Comparison of ENCODE assay signal across 1 cellular context in the genomic region with DNA sequence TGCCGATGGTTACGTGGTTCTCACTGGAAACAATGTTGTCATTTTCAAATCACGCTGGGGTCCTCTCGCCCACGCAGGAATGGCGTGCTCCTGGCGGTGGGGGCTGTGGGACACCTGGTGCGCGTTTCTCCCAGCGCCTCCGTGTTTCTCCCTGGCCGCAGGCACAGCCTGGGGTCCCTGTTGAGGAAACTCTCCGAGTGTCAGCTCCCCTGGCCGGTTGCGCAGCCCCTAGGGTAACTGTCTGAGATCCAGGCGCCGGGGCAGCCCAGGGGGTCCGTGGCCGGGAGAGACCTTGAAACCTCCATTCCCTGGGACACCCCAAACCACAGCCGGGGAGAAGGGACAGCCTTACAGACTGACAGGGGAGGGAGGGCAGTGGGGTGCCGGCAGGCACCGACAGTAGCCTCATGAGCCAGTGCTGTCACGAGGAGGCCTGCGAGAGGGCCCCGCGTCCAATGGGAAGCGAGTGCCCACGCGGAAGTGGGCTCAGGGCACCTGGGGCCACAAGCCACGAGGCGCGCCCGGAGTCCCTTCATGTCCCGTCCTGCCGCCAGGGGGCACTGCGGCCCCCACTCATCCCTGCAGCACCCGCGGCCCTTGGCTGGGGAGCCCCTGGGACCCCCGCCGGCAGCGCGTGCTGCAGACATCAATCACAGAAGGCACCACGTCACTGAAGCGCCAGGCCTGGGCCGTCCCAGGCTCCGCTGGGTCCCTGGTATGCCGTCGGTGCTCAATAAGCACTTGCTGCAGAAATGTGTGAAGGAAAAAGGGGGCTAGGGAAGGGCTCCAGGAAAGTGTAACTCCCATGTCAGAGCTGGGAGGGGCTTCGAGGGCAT.
TF ChIP-seq lines count a peak whose summit lies in the region.

No MANE protein-coding gene starts in this region.

TF ChIP-seq in HEK293, 187 proteins besides CTCF, POLR2A, EP300 and RAD21 (continued from another document and continues in another):
- TF ChIP-seq, protein P1, sequence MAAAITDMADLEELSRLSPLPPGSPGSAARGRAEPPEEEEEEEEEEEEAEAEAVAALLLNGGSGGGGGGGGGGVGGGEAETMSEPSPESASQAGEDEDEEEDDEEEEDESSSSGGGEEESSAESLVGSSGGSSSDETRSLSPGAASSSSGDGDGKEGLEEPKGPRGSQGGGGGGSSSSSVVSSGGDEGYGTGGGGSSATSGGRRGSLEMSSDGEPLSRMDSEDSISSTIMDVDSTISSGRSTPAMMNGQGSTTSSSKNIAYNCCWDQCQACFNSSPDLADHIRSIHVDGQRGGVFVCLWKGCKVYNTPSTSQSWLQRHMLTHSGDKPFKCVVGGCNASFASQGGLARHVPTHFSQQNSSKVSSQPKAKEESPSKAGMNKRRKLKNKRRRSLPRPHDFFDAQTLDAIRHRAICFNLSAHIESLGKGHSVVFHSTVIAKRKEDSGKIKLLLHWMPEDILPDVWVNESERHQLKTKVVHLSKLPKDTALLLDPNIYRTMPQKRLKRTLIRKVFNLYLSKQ (tag by site-specific recombination; IDR thresholded peaks at IDR 0.05; ENCODE audit: borderline replicate concordance), result no peak
- TF ChIP-seq ZNF394 (tag by site-specific recombination; IDR thresholded peaks at IDR 0.05; ENCODE audit: borderline replicate concordance) (peak; percentile 56; the same call in 1 of the 2 replicates), ZNF585B (tag by site-specific recombination; IDR thresholded peaks at IDR 0.05) (no peak), ZBTB20 (tag by site-specific recombination; IDR thresholded peaks at IDR 0.05) (peak; percentile 60), IKZF3 (tag by site-specific recombination; IDR thresholded peaks at IDR 0.05) (peak; percentile 30; the same call in 1 of the 2 replicates), SALL2 (tag by site-specific recombination; IDR thresholded peaks at IDR 0.05; ENCODE audit: borderline replicate concordance) (no peak), SP2 (tag by site-specific recombination; IDR thresholded peaks at IDR 0.05) (peak; percentile 59), ZFP41 (tag by site-specific recombination; IDR thresholded peaks at IDR 0.05; ENCODE audit: borderline replicate concordance) (no peak), ZNF473 (tag by site-specific recombination; IDR thresholded peaks at IDR 0.05) (no peak), HOXC10 (CRISPR knock-in tag; IDR thresholded peaks at IDR 0.05) (no peak), ZNF354C (tag by site-specific recombination; IDR thresholded peaks at IDR 0.05; ENCODE audit: borderline replicate concordance, low read depth) (no peak), ZNF239 (tag by site-specific recombination; IDR thresholded peaks at IDR 0.05) (no peak), ZNF292 (tag by site-specific recombination; IDR thresholded peaks at IDR 0.05; ENCODE audit: borderline replicate concordance, low read depth) (no peak), ZNF785 (tag by site-specific recombination; IDR thresholded peaks at IDR 0.05) (peak; percentile 91), ZNF24 (tag by site-specific recombination; IDR thresholded peaks at IDR 0.05) (peak; percentile 42; the same call in 1 of the 2 replicates), ZNF311 (tag by site-specific recombination; IDR thresholded peaks at IDR 0.05; ENCODE audit: borderline replicate concordance) (no peak), KLF7 (tag by site-specific recombination; IDR thresholded peaks at IDR 0.05; ENCODE audit: borderline replicate concordance) (no peak), ZNF843 (tag by site-specific recombination; IDR thresholded peaks at IDR 0.05) (peak; percentile 31; the same call in 1 of the 2 replicates), ZNF670 (tag by site-specific recombination; IDR thresholded peaks at IDR 0.05; ENCODE audit: low read depth) (no peak), SETDB1 (IDR thresholded peaks at IDR 0.05; ENCODE audit: insufficient read length, low read length) (no peak), GLI4 (tag by site-specific recombination; IDR thresholded peaks at IDR 0.05) (no peak), ZFP3 (tag by site-specific recombination; IDR thresholded peaks at IDR 0.05; ENCODE audit: low read depth) (no peak), SP3 (tag by site-specific recombination; IDR thresholded peaks at IDR 0.05) (no peak), TRIM28 (IDR thresholded peaks at IDR 0.05; ENCODE audit: borderline replicate concordance, low read length) (no peak), ZNF223 (tag by site-specific recombination; IDR thresholded peaks at IDR 0.05) (peak; percentile 91), ZNF175 (tag by site-specific recombination; IDR thresholded peaks at IDR 0.05) (no peak), YY1 (tag by site-specific recombination; IDR thresholded peaks at IDR 0.05) (peak; percentile 40; the same call in 1 of the 2 replicates)
- TF ChIP-seq, protein P2, sequence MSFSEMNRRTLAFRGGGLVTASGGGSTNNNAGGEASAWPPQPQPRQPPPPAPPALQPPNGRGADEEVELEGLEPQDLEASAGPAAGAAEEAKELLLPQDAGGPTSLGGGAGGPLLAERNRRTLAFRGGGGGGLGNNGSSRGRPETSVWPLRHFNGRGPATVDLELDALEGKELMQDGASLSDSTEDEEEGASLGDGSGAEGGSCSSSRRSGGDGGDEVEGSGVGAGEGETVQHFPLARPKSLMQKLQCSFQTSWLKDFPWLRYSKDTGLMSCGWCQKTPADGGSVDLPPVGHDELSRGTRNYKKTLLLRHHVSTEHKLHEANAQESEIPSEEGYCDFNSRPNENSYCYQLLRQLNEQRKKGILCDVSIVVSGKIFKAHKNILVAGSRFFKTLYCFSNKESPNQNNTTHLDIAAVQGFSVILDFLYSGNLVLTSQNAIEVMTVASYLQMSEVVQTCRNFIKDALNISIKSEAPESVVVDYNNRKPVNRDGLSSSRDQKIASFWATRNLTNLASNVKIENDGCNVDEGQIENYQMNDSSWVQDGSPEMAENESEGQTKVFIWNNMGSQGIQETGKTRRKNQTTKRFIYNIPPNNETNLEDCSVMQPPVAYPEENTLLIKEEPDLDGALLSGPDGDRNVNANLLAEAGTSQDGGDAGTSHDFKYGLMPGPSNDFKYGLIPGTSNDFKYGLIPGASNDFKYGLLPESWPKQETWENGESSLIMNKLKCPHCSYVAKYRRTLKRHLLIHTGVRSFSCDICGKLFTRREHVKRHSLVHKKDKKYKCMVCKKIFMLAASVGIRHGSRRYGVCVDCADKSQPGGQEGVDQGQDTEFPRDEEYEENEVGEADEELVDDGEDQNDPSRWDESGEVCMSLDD (tag by site-specific recombination; IDR thresholded peaks at IDR 0.05), result peak; percentile 94
- TF ChIP-seq, protein P3, sequence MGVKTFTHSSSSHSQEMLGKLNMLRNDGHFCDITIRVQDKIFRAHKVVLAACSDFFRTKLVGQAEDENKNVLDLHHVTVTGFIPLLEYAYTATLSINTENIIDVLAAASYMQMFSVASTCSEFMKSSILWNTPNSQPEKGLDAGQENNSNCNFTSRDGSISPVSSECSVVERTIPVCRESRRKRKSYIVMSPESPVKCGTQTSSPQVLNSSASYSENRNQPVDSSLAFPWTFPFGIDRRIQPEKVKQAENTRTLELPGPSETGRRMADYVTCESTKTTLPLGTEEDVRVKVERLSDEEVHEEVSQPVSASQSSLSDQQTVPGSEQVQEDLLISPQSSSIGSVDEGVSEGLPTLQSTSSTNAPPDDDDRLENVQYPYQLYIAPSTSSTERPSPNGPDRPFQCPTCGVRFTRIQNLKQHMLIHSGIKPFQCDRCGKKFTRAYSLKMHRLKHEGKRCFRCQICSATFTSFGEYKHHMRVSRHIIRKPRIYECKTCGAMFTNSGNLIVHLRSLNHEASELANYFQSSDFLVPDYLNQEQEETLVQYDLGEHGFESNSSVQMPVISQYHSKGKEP (tag by site-specific recombination; IDR thresholded peaks at IDR 0.05), result peak; percentile 65; the same call in 1 of the 2 replicates
- TF ChIP-seq, protein P4, sequence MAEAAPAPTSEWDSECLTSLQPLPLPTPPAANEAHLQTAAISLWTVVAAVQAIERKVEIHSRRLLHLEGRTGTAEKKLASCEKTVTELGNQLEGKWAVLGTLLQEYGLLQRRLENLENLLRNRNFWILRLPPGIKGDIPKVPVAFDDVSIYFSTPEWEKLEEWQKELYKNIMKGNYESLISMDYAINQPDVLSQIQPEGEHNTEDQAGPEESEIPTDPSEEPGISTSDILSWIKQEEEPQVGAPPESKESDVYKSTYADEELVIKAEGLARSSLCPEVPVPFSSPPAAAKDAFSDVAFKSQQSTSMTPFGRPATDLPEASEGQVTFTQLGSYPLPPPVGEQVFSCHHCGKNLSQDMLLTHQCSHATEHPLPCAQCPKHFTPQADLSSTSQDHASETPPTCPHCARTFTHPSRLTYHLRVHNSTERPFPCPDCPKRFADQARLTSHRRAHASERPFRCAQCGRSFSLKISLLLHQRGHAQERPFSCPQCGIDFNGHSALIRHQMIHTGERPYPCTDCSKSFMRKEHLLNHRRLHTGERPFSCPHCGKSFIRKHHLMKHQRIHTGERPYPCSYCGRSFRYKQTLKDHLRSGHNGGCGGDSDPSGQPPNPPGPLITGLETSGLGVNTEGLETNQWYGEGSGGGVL (tag by site-specific recombination; IDR thresholded peaks at IDR 0.05), result no peak
- TF ChIP-seq, protein P5, sequence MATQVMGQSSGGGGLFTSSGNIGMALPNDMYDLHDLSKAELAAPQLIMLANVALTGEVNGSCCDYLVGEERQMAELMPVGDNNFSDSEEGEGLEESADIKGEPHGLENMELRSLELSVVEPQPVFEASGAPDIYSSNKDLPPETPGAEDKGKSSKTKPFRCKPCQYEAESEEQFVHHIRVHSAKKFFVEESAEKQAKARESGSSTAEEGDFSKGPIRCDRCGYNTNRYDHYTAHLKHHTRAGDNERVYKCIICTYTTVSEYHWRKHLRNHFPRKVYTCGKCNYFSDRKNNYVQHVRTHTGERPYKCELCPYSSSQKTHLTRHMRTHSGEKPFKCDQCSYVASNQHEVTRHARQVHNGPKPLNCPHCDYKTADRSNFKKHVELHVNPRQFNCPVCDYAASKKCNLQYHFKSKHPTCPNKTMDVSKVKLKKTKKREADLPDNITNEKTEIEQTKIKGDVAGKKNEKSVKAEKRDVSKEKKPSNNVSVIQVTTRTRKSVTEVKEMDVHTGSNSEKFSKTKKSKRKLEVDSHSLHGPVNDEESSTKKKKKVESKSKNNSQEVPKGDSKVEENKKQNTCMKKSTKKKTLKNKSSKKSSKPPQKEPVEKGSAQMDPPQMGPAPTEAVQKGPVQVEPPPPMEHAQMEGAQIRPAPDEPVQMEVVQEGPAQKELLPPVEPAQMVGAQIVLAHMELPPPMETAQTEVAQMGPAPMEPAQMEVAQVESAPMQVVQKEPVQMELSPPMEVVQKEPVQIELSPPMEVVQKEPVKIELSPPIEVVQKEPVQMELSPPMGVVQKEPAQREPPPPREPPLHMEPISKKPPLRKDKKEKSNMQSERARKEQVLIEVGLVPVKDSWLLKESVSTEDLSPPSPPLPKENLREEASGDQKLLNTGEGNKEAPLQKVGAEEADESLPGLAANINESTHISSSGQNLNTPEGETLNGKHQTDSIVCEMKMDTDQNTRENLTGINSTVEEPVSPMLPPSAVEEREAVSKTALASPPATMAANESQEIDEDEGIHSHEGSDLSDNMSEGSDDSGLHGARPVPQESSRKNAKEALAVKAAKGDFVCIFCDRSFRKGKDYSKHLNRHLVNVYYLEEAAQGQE (tag by site-specific recombination; IDR thresholded peaks at IDR 0.05), result no peak
- TF ChIP-seq, protein P6, sequence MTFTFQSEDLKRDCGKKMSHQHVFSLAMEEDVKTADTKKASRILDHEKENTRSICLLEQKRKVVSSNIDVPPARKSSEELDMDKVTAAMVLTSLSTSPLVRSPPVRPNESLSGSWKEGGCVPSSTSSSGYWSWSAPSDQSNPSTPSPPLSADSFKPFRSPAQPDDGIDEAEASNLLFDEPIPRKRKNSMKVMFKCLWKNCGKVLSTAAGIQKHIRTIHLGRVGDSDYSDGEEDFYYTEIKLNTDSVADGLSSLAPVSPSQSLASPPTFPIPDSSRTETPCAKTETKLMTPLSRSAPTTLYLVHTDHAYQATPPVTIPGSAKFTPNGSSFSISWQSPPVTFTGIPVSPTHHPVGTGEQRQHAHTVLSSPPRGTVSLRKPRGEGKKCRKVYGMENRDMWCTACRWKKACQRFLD (tag by site-specific recombination; IDR thresholded peaks at IDR 0.05), result no peak
- TF ChIP-seq, protein P7, sequence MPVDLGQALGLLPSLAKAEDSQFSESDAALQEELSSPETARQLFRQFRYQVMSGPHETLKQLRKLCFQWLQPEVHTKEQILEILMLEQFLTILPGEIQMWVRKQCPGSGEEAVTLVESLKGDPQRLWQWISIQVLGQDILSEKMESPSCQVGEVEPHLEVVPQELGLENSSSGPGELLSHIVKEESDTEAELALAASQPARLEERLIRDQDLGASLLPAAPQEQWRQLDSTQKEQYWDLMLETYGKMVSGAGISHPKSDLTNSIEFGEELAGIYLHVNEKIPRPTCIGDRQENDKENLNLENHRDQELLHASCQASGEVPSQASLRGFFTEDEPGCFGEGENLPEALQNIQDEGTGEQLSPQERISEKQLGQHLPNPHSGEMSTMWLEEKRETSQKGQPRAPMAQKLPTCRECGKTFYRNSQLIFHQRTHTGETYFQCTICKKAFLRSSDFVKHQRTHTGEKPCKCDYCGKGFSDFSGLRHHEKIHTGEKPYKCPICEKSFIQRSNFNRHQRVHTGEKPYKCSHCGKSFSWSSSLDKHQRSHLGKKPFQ (tag by site-specific recombination; IDR thresholded peaks at IDR 0.05), result no peak
- TF ChIP-seq, protein P8, sequence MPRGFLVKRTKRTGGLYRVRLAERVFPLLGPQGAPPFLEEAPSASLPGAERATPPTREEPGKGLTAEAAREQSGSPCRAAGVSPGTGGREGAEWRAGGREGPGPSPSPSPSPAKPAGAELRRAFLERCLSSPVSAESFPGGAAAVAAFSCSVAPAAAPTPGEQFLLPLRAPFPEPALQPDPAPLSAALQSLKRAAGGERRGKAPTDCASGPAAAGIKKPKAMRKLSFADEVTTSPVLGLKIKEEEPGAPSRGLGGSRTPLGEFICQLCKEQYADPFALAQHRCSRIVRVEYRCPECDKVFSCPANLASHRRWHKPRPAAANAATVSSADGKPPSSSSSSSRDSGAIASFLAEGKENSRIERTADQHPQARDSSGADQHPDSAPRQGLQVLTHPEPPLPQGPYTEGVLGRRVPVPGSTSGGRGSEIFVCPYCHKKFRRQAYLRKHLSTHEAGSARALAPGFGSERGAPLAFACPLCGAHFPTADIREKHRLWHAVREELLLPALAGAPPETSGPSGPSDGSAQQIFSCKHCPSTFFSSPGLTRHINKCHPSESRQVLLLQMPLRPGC (tag by site-specific recombination; IDR thresholded peaks at IDR 0.05), result 0 out of 2 replicates have a peak, but pooled peaks have one; percentile 22
- TF ChIP-seq, protein P9, sequence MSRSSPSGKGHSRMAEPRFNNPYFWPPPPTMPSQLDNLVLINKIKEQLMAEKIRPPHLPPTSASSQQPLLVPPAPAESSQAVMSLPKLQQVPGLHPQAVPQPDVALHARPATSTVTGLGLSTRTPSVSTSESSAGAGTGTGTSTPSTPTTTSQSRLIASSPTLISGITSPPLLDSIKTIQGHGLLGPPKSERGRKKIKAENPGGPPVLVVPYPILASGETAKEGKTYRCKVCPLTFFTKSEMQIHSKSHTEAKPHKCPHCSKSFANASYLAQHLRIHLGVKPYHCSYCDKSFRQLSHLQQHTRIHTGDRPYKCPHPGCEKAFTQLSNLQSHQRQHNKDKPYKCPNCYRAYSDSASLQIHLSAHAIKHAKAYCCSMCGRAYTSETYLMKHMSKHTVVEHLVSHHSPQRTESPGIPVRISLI (tag by site-specific recombination; IDR thresholded peaks at IDR 0.05), result no peak
